Comparison of ENCODE assay signal across 8 cellular contexts in genomic region chr11:130003717-130004001, GRCh38. TPM values are rescaled to one million over a fixed set of nuclear protein-coding genes. Genes with fewer than 3 reads are reported as not detected.
A peak's percentile ranks its signal among the peaks of the same experiment; 100 is the strongest.
DNase-seq lines count a peak whose midpoint lies in the region; ATAC-seq and TF ChIP-seq lines count a peak whose summit lies in the region.

No MANE protein-coding gene starts in this region.

- peak overlapping the region; percentile 62 to 74 for H3K4me3 ChIP-seq in cardiac fibroblast (replicated peaks in 1 of 2; ENCODE audit: low read depth in 2 of 2, low read length in 2 of 2)

- H3K9me3 Mint-ChIP-seq in naive B cell: peaks cover 0 to 2% (median 0%) of the 10 kb centered on the region in 7 donors

- peak overlapping the region; percentile 94 to 100 (median 100) for H3K4me3 Mint-ChIP-seq in naive B cell

- peaks cover 17 to 29% (median 19%) of the 10 kb centered on the region in 3 donors for H3K27me3 Mint-ChIP-seq in naive B cell

- TF ChIP-seq CTCF in cardiac fibroblast (IDR thresholded peaks at IDR 0.05; ENCODE audit: low read depth, low read length): no peak

- DNase-seq in cardiac fibroblast (ENCODE audit: low read depth in 2 of 2) (no peak), naive B cell (no peak), AG08396 (ENCODE audit: low spot score) (no peak), ACHN (no peak), kidney glomerular epithelial cell (lab: John Stamatoyannopoulos, UW) (no peak)

- H3K4me1 Mint-ChIP-seq in naive B cell: peaks cover 24 to 27% (median 26%) of the 10 kb centered on the region in 3 donors

- H3K36me3 Mint-ChIP-seq in naive B cell: peaks cover 0 to 4% of the 10 kb centered on the region in 2 donors

- ATAC-seq in GM18508 (IDR thresholded peaks at IDR 0.05; ENCODE audit: insufficient read depth, unreplicated experiment) (peak; percentile 23), HG03354 (IDR thresholded peaks at IDR 0.05; ENCODE audit: poor library complexity, severe bottlenecking, unreplicated experiment) (peak; percentile 24), naive B cell (ENCODE audit: low read depth in 2 of 2) (no peak), HG03095 (IDR thresholded peaks at IDR 0.05; ENCODE audit: unreplicated experiment) (no peak)

- H3K27ac Mint-ChIP-seq in naive B cell: peak overlapping the region; percentile 94 to 100 (median 97)

- in situ Hi-C loops in ACHN (cut with HindIII; ENCODE audit: low pct_ligation_motif_present, low pct_unique_long_range_greater_than_20kb, low sequenced_read_pairs): no loop called here

RNA-seq across cellular contexts. Expression of gene PRDM10, which starts 1.0 kb away (rescaled TPM):
- polyA plus RNA-seq in naive B cell (ENCODE audit: low read depth in 6 of 6): 1 to 10 TPM in 5 of 6 donors, not detected in 1; 2.2 to 4.5 (median 3.4) TPM

Comparison
In these comparisons a context has a peak if more than half of its experiments do, and no peak if none do; other contexts are left out.
1. ATAC-seq: peak in GM18508 (single experiment) and HG03354 (single experiment); none in naive B cell (0 of 2) and HG03095 (single experiment).